10 cellular contexts compared by ENCODE assay signal in genomic region chr20:2753456-2754040, GRCh38. TPM values are rescaled to one million over a fixed set of nuclear protein-coding genes. Genes with fewer than 3 reads are reported as not detected.
A peak's percentile ranks its signal among the peaks of the same experiment; 100 is the strongest.
DNase-seq lines count a peak whose midpoint lies in the region; ATAC-seq and TF ChIP-seq lines count a peak whose summit lies in the region.
"Had no signal": no experiment of that assay in that cellular context is flagged by ENCODE, and none has a peak within 500 bp of the region (broad histone marks: within the 10 kb centered on the region; RNA-seq: fewer than 3 reads in every experiment).

No MANE protein-coding gene starts in this region.

- peaks cover 26% of the 10 kb centered on the region for H3K4me1 Mint-ChIP-seq in activated CD8-positive, alpha-beta T cell treated with anti-CD3 and anti-CD28 coated beads for 36 hours (ENCODE audit: low read depth)
- H3K4me1 Mint-ChIP-seq in activated CD8-positive, alpha-beta T cell treated with anti-CD3 and anti-CD28 coated beads, Interleukin-2, amount 10 ng/mL, durations not matched to agents 7 days and 5 days (ENCODE audit: low read depth) = peaks cover 21% of the 10 kb centered on the region
- peaks cover 27% of the 10 kb centered on the region for H3K4me1 Mint-ChIP-seq in GM23338
- peaks cover 11% of the 10 kb centered on the region for H3K4me1 Mint-ChIP-seq in endothelial cell (ENCODE audit: unreplicated experiment)

- H3K4me1 ChIP-seq in GM23338 (ENCODE audit: insufficient read depth) (peaks cover 21% of the 10 kb centered on the region), sigmoid colon (peaks cover 0 to 37% (median 31%) of the 10 kb centered on the region in 4 donors), adrenal gland (replicated peaks in 1 of 2) (peaks cover 8 to 22% of the 10 kb centered on the region in 2 donors)

- H3K4me3 ChIP-seq in GM23338 = no peak overlapping the region
- no peak overlapping the region for H3K4me3 ChIP-seq in sigmoid colon
- no peak overlapping the region for H3K4me3 ChIP-seq in adrenal gland
- H3K4me3 ChIP-seq in dorsolateral prefrontal cortex = no peak overlapping the region

- no peaks in the 10 kb centered on the region for H3K9me3 ChIP-seq in sigmoid colon
- no peaks in the 10 kb centered on the region for H3K9me3 ChIP-seq in adrenal gland (replicated peaks in 1 of 3)

- ATAC-seq in activated CD8-positive, alpha-beta T cell treated with anti-CD3 and anti-CD28 coated beads for 36 hours = no peak
- no peak for ATAC-seq in activated CD8-positive, alpha-beta T cell treated with anti-CD3 and anti-CD28 coated beads, Interleukin-2, amount 10 ng/mL, durations not matched to agents 7 days and 5 days
- ATAC-seq in GM23338 = no peak

- TF ChIP-seq EP300 in sigmoid colon (IDR thresholded peaks at IDR 0.05) = no peak

- H3K27ac ChIP-seq in GM23338 (ENCODE audit: low read depth) = no peak overlapping the region
- H3K27ac ChIP-seq in sigmoid colon = no peak overlapping the region
- no peak overlapping the region for H3K27ac ChIP-seq in adrenal gland
- H3K27ac ChIP-seq in dorsolateral prefrontal cortex = no peak overlapping the region
- H3K27ac ChIP-seq: VCaP had no signal

- no peak for DNase-seq in activated CD8-positive, alpha-beta T cell treated with anti-CD3 and anti-CD28 coated beads for 36 hours
- DNase-seq in activated CD8-positive, alpha-beta T cell treated with anti-CD3 and anti-CD28 coated beads, Interleukin-2, amount 10 ng/mL, durations not matched to agents 7 days and 5 days = no peak
- DNase-seq in GM23338 (ENCODE audit: low spot score) = no peak
- DNase-seq in endothelial cell (ENCODE audit: low spot score) = no peak
- peak; percentile 56 for DNase-seq in sigmoid colon
- DNase-seq in adrenal gland = no peak
- DNase-seq in dorsolateral prefrontal cortex = no peak
- no peak for DNase-seq in stimulated activated CD4-positive, alpha-beta T cell treated with anti-CD3 and anti-CD28 coated beads, Interleukin-4, amount 100 ng/mL, for 4 hours

- CTCF ChIA-PET in activated CD8-positive, alpha-beta T cell treated with anti-CD3 and anti-CD28 coated beads for 36 hours (lab: Charles Lee) = interaction anchor here (0.7 to 7.3 kb wide), 30 partner anchors 8 to 277 kb away, joined by 3 to 82 read pairs (median 5); partner anchors contain the start of gene CPXM1
- CTCF ChIA-PET in activated CD8-positive, alpha-beta T cell treated with anti-CD3 and anti-CD28 coated beads, Interleukin-2, amount 10 ng/mL, durations not matched to agents 7 days and 5 days (lab: Charles Lee) = interaction anchor here (0.7 to 4.5 kb wide), 21 partner anchors 8 to 148 kb away, joined by 3 to 37 read pairs (median 5); partner anchors contain the start of gene NOP56

- no peaks in the 10 kb centered on the region for H3K9me3 Mint-ChIP-seq in activated CD8-positive, alpha-beta T cell treated with anti-CD3 and anti-CD28 coated beads for 36 hours
- H3K9me3 Mint-ChIP-seq in activated CD8-positive, alpha-beta T cell treated with anti-CD3 and anti-CD28 coated beads, Interleukin-2, amount 10 ng/mL, durations not matched to agents 7 days and 5 days (ENCODE audit: insufficient read depth) = no peaks in the 10 kb centered on the region
- no peaks in the 10 kb centered on the region for H3K9me3 Mint-ChIP-seq in GM23338
- no peaks in the 10 kb centered on the region for H3K9me3 Mint-ChIP-seq in endothelial cell (ENCODE audit: unreplicated experiment)
- H3K9me3 Mint-ChIP-seq: dendritic cell treated with granulocyte-macrophage colony-stimulating factor and Interleukin-4, amounts not matched to agents 40 ng/mL and 50 ng/mL, for 4 days had no signal

- H3K36me3 Mint-ChIP-seq in activated CD8-positive, alpha-beta T cell treated with anti-CD3 and anti-CD28 coated beads for 36 hours (ENCODE audit: low read depth) = no peaks in the 10 kb centered on the region
- no peaks in the 10 kb centered on the region for H3K36me3 Mint-ChIP-seq in activated CD8-positive, alpha-beta T cell treated with anti-CD3 and anti-CD28 coated beads, Interleukin-2, amount 10 ng/mL, durations not matched to agents 7 days and 5 days (ENCODE audit: low read depth)
- H3K36me3 Mint-ChIP-seq in GM23338 (ENCODE audit: low read depth) = no peaks in the 10 kb centered on the region; the same call in 2 of the 3 replicates
- no peaks in the 10 kb centered on the region for H3K36me3 Mint-ChIP-seq in endothelial cell (ENCODE audit: low read depth, unreplicated experiment)

- no peak overlapping the region for H3K27ac Mint-ChIP-seq in activated CD8-positive, alpha-beta T cell treated with anti-CD3 and anti-CD28 coated beads for 36 hours
- no peak overlapping the region for H3K27ac Mint-ChIP-seq in activated CD8-positive, alpha-beta T cell treated with anti-CD3 and anti-CD28 coated beads, Interleukin-2, amount 10 ng/mL, durations not matched to agents 7 days and 5 days
- H3K27ac Mint-ChIP-seq in GM23338 = no peak overlapping the region
- H3K27ac Mint-ChIP-seq in endothelial cell (ENCODE audit: unreplicated experiment) = no peak overlapping the region

- POLR2A ChIA-PET in activated CD8-positive, alpha-beta T cell treated with anti-CD3 and anti-CD28 coated beads for 36 hours (lab: Charles Lee) = no interaction called here
- POLR2A ChIA-PET in activated CD8-positive, alpha-beta T cell treated with anti-CD3 and anti-CD28 coated beads, Interleukin-2, amount 10 ng/mL, durations not matched to agents 7 days and 5 days (lab: Charles Lee) = interaction anchor here (0.7 kb wide), 2 partner anchors 67 to 106 kb away, joined by 3 to 6 read pairs; no protein-coding TSS in a partner anchor

- H3K4me2 ChIP-seq in GM23338 = no peak overlapping the region

- TF ChIP-seq POLR2A in sigmoid colon (IDR thresholded peaks at IDR 0.05) = no peak
- no peak for TF ChIP-seq POLR2A in adrenal gland (IDR thresholded peaks at IDR 0.05)

- H4K20me1 ChIP-seq in GM23338 (replicated peaks; ENCODE audit: insufficient read depth) = peaks cover 4% of the 10 kb centered on the region; the same call in 1 of the 2 replicates

- no peak for TF ChIP-seq CTCF in activated CD8-positive, alpha-beta T cell treated with anti-CD3 and anti-CD28 coated beads for 36 hours (IDR thresholded peaks at IDR 0.05)
- TF ChIP-seq CTCF in GM23338 (conservative IDR thresholded peaks at IDR 0.05; ENCODE audit: low read depth in 2 of 2) (no peak), endothelial cell (IDR thresholded peaks at IDR 0.05; ENCODE audit: unreplicated experiment) (no peak), sigmoid colon (IDR thresholded peaks at IDR 0.05) (no peak), adrenal gland (IDR thresholded peaks at IDR 0.05) (no peak), dorsolateral prefrontal cortex (IDR thresholded peaks at IDR 0.05 in 54 of 56, conservative IDR thresholded peaks at IDR 0.05 in 2 of 56; ENCODE audit: low read depth in 1 of 56, partially characterized antibody in 56 of 56) (no peak)

- H3K27me3 Mint-ChIP-seq in activated CD8-positive, alpha-beta T cell treated with anti-CD3 and anti-CD28 coated beads for 36 hours = peaks cover 34% of the 10 kb centered on the region
- peaks cover 55% of the 10 kb centered on the region for H3K27me3 Mint-ChIP-seq in activated CD8-positive, alpha-beta T cell treated with anti-CD3 and anti-CD28 coated beads, Interleukin-2, amount 10 ng/mL, durations not matched to agents 7 days and 5 days (ENCODE audit: low read depth)
- peaks cover 53% of the 10 kb centered on the region for H3K27me3 Mint-ChIP-seq in GM23338 (ENCODE audit: insufficient read depth, low read depth, poor library complexity)
- peaks cover 24% of the 10 kb centered on the region for H3K27me3 Mint-ChIP-seq in endothelial cell (ENCODE audit: unreplicated experiment)

- intact Hi-C loops in activated CD8-positive, alpha-beta T cell treated with anti-CD3 and anti-CD28 coated beads for 36 hours (cut with micrococcal nuclease) = no loop called here
- intact Hi-C loops in sigmoid colon (cut with DNase I) = loop anchor here (5.0 kb wide), 3 partner anchors 61 to 249 kb away; partner anchors contain the start of gene EBF4
- intact Hi-C loops in adrenal gland (cut with DNase I) = no loop called here
- intact Hi-C loops in dorsolateral prefrontal cortex (cut with DNase I) = loop anchor here in 1 of 2 donors (5.0 kb wide), 1 partner anchor 61 kb away; the partner anchor contains the start of gene EBF4

- H3F3A ChIP-seq in GM23338 (replicated peaks; ENCODE audit: low read depth) = no peaks in the 10 kb centered on the region; the same call in 1 of the 2 replicates

- no peaks in the 10 kb centered on the region for H3K9me2 ChIP-seq in GM23338 (ENCODE audit: insufficient read depth)

- peak overlapping the region; percentile 74 for H3K4me3 Mint-ChIP-seq in activated CD8-positive, alpha-beta T cell treated with anti-CD3 and anti-CD28 coated beads for 36 hours
- no peak overlapping the region for H3K4me3 Mint-ChIP-seq in activated CD8-positive, alpha-beta T cell treated with anti-CD3 and anti-CD28 coated beads, Interleukin-2, amount 10 ng/mL, durations not matched to agents 7 days and 5 days
- H3K4me3 Mint-ChIP-seq in GM23338 (peak overlapping the region; percentile 78; the same call in 1 of the 3 replicates), endothelial cell (ENCODE audit: unreplicated experiment) (peak overlapping the region; percentile 83)

- H3K27me3 ChIP-seq in GM23338 (ENCODE audit: insufficient read depth) (peaks cover 68% of the 10 kb centered on the region), sigmoid colon (peaks cover 3 to 57% (median 40%) of the 10 kb centered on the region in 3 donors), adrenal gland (peaks cover 22% of the 10 kb centered on the region), dorsolateral prefrontal cortex (peaks cover 0 to 69% (median 25%) of the 10 kb centered on the region in 45 donors)

- H2AFZ ChIP-seq in GM23338 = no peak overlapping the region

- H3K36me3 ChIP-seq in GM23338 (ENCODE audit: insufficient read depth) (no peaks in the 10 kb centered on the region), sigmoid colon (peaks cover 0 to 4% (median 0%) of the 10 kb centered on the region in 4 donors), adrenal gland (replicated peaks in 1 of 2) (no peaks in the 10 kb centered on the region)

- H3K79me2 ChIP-seq in GM23338 (replicated peaks; ENCODE audit: insufficient read depth) = no peaks in the 10 kb centered on the region

- 70 to 85% methylated on average over 6 of the region's 6 CpGs for whole genome bisulfite sequencing in sigmoid colon, 2 donors
- WGBS in adrenal gland, 4 donors = 70 to 79% (median 74%) methylated on average over 5 to 6 of the region's 6 CpGs; no CpG with 5 or more reads in 1 of the 4 donors

RNA-seq across cellular contexts. Expression of gene CPXM1, which starts 46.9 kb away (rescaled TPM):
- total RNA-seq in activated CD8-positive, alpha-beta T cell treated with anti-CD3 and anti-CD28 coated beads for 36 hours = 1 to 10 TPM; 2.0 to 2.9 TPM
- total RNA-seq in activated CD8-positive, alpha-beta T cell treated with anti-CD3 and anti-CD28 coated beads, Interleukin-2, amount 10 ng/mL, durations not matched to agents 7 days and 5 days = under 1 TPM; 0.11 to 0.26 TPM
- 21.5 and 29.3 TPM in 2 replicates for total RNA-seq in GM23338 (2014; rRNA removed; shearing (Covaris generic))
- polyA plus RNA-seq in GM23338 (2016; fragmentation: Nextera tagmentation; extraction: Ambion mirVana) (15.3 and 17.0 TPM in 2 replicates), sigmoid colon (1 to 10 TPM in 2 of 3 donors, under 1 TPM in 1; 0.69 to 7.2 (median 1.2) TPM), adrenal gland (10 to 100 TPM in 2 of 3 donors, 1 to 10 TPM in 1; 2.5 to 19.7 (median 10.5) TPM)
- total RNA-seq in endothelial cell (ENCODE audit: unreplicated experiment) (139 TPM), sigmoid colon (1 to 10 TPM in 3 of 4 donors, under 1 TPM in 1; 0.54 to 10.0 (median 1.8) TPM), adrenal gland (10 to 100 TPM in 4 of 8 donors, 1 to 10 TPM in 4; 6.1 to 21.8 (median 10.9) TPM), dorsolateral prefrontal cortex (1 to 10 TPM in 20 of 120 experiments, under 1 TPM in 68, not detected in 32; 0.19 to 3.1 (median 0.45) TPM)
